16 cellular contexts compared by ENCODE assay signal in the genomic region with DNA sequence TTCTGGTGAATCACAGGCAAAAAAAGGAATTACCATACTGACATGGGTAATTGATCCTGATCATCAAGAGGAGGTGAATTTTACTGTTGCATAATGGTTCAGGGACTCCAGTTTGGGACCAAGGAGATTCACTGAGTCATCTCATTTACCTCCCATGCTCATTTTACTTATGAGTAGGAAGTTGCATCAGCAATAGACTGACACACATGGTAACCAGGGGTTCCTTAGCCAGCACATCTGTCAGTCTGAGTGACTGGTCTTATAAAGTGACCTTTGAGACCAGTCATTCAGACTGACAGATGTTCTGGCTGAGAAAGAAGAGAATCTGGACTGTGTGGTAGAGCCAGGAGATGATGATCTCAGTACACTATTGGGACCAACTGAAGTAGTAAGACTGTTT.
DNase-seq lines count a peak whose midpoint lies in the region; ATAC-seq and TF ChIP-seq lines count a peak whose summit lies in the region.
"Had no signal": no experiment of that assay in that cellular context is flagged by ENCODE, and none has a peak within 500 bp of the region (broad histone marks: within the 10 kb centered on the region; RNA-seq: fewer than 3 reads in every experiment).

No MANE protein-coding gene starts in this region.

- H3K9ac ChIP-seq in MM.1S (ENCODE audit: low read length): no peak overlapping the region

- H3K4me3 ChIP-seq in right cardiac atrium (ENCODE audit: low read length) (no peak overlapping the region), fibroblast of the aortic adventitia (ENCODE audit: low read depth, low read length) (no peak overlapping the region), MM.1S (ENCODE audit: low read length) (no peak overlapping the region)
- H3K4me3 ChIP-seq: colonic mucosa, stomach had no signal

- no peaks in the 10 kb centered on the region for H3K79me2 ChIP-seq in MM.1S (ENCODE audit: low read length)

- H3K36me3 Mint-ChIP-seq in immature natural killer cell: peaks cover 0 to 7% (median 0%) of the 10 kb centered on the region in 3 donors

- H3K9me3 ChIP-seq in right cardiac atrium (ENCODE audit: control insufficient read depth, low read length) (no peaks in the 10 kb centered on the region), MM.1S (replicated peaks; ENCODE audit: insufficient read depth, low read length) (no peaks in the 10 kb centered on the region)
- H3K9me3 ChIP-seq: colonic mucosa, stomach had no signal

- H2AFZ ChIP-seq in MM.1S (ENCODE audit: low read length): no peak overlapping the region

- H3K4me1 ChIP-seq in right cardiac atrium (ENCODE audit: control insufficient read depth, insufficient read depth, low read length) (no peaks in the 10 kb centered on the region), MM.1S (ENCODE audit: low read length) (no peaks in the 10 kb centered on the region)
- H3K4me1 ChIP-seq: colonic mucosa had no signal

- H3K4me2 ChIP-seq in MM.1S (ENCODE audit: low read depth, low read length): no peak overlapping the region

- POLR2A ChIA-PET in RWPE1 (lab: Yijun Ruan, JAX; ENCODE audit: low non-redundant PET): no interaction called here

- intact Hi-C loops in left ventricle myocardium superior (cut with micrococcal nuclease): no loop called here
- intact Hi-C loops in right cardiac atrium (cut with DNase I): no loop called here

- CTCF ChIA-PET in RWPE1 (lab: Yijun Ruan, JAX): no interaction called here

- no peaks in the 10 kb centered on the region for H4K20me1 ChIP-seq in MM.1S (ENCODE audit: insufficient read depth, low read length)

- H3K27me3 ChIP-seq in right cardiac atrium (ENCODE audit: control insufficient read depth, insufficient read depth) (no peaks in the 10 kb centered on the region), MM.1S (replicated peaks; ENCODE audit: insufficient read depth, low read length) (no peaks in the 10 kb centered on the region)
- H3K27me3 ChIP-seq: colonic mucosa, stomach had no signal

- H3K36me3 ChIP-seq in MM.1S (replicated peaks; ENCODE audit: insufficient read depth, low read length): no peaks in the 10 kb centered on the region
- H3K36me3 ChIP-seq: colonic mucosa, stomach had no signal

- no peak for TF ChIP-seq CTCF in RWPE1 (conservative IDR thresholded peaks at IDR 0.05; ENCODE audit: low read depth)
- TF ChIP-seq CTCF in fibroblast of the aortic adventitia (IDR thresholded peaks at IDR 0.05; ENCODE audit: insufficient read depth, low read length): no peak
- TF ChIP-seq CTCF in MM.1S (IDR thresholded peaks at IDR 0.05; ENCODE audit: low read length): no peak

- no peaks in the 10 kb centered on the region for H3K9me3 Mint-ChIP-seq in immature natural killer cell

- H3K4me3 Mint-ChIP-seq in immature natural killer cell: no peak overlapping the region

- peaks cover 0 to 3% of the 10 kb centered on the region in 2 donors for H3K4me1 Mint-ChIP-seq in immature natural killer cell

- peaks cover 0 to 2% (median 1%) of the 10 kb centered on the region in 3 donors for H3K27me3 Mint-ChIP-seq in immature natural killer cell (ENCODE audit: low read depth in 3 of 3)

- H3F3A ChIP-seq in MM.1S (ENCODE audit: insufficient read depth, low read length): no peaks in the 10 kb centered on the region

- H3K27ac Mint-ChIP-seq in immature natural killer cell: no peak overlapping the region

- no peaks in the 10 kb centered on the region for H3K9me2 ChIP-seq in MM.1S (replicated peaks; ENCODE audit: insufficient read depth, low read length)

- DNase-seq in left ventricle myocardium superior (no peak), right cardiac atrium (no peak), RWPE1 (ENCODE audit: low spot score) (peak; percentile 16), fibroblast of the aortic adventitia (ENCODE audit: low read depth) (peak; percentile 4), NCI-H510A treated with DMSO at 0.1 percent for 48 hours (lab: John Stamatoyannopoulos, UW) (no peak), immature natural killer cell (no peak), MM.1S (no peak)
- DNase-seq: activated CD4-positive, CD25-positive, alpha-beta regulatory T cell treated with anti-CD3 and anti-CD28 coated beads, Interleukin-2, amount 50 U/mL, for 72 hours; activated T-cell treated with anti-CD3 and anti-CD28 coated beads for 4 hours; amniotic stem cell; colonic mucosa; mesendoderm; NCI-H1436 treated with DMSO at 0.1 percent for 48 hours; NCI-H526 treated with DMSO at 0.1 percent for 48 hours; stomach had no signal

- ATAC-seq in left ventricle myocardium superior: peak; percentile 56
- no peak for ATAC-seq in right cardiac atrium
- no peak for ATAC-seq in GM18870 (IDR thresholded peaks at IDR 0.05; ENCODE audit: unreplicated experiment)

- H3K27ac ChIP-seq in right cardiac atrium (ENCODE audit: low read length) (no peak overlapping the region), RWPE1 (no peak overlapping the region), MM.1S (ENCODE audit: low read length) (no peak overlapping the region)
- H3K27ac ChIP-seq: colonic mucosa, stomach had no signal

Comparison
In these comparisons a context has a peak if more than half of its experiments do, and no peak if none do; other contexts are left out.
1. DNase-seq: peak in RWPE1 (single experiment) and fibroblast of the aortic adventitia (single experiment); none in left ventricle myocardium superior (single experiment), right cardiac atrium (0 of 3), NCI-H510A treated with DMSO at 0.1 percent for 48 hours (single experiment), immature natural killer cell (0 of 3) and MM.1S (single experiment).